Comparison of ENCODE assay signal across 24 cellular contexts in the genomic region with DNA sequence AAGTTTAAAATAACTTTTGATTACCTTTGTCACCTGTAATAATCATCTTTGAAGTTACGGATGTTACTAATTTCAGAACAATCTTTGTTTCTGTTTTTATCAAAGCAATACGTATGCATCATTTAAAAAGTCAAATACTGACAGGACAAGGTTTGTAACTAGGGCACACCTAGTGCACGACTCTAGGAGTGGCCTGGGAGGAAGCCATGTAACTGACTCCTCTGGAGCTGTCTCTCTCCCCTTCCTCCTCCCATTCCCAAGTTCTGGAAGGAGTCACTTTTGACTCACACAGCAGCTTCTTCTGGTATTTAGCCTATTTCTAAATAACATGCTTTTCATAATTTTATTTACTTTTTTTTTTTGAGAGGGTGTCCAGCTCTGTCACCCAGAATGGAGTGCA. TPM values are rescaled to one million over a fixed set of nuclear protein-coding genes. Genes with fewer than 3 reads are reported as not detected.
DNase-seq lines count a peak whose midpoint lies in the region; FAIRE-seq and TF ChIP-seq lines count a peak whose summit lies in the region.
"Had no signal": no experiment of that assay in that cellular context is flagged by ENCODE, and none has a peak within 500 bp of the region (broad histone marks: within the 10 kb centered on the region; RNA-seq: fewer than 3 reads in every experiment).

No MANE protein-coding gene starts in this region.

- peaks cover 0 to 38% of the 10 kb centered on the region in 2 donors for H3K36me3 ChIP-seq in adrenal gland (replicated peaks in 1 of 2)
- peaks cover 12 to 60% of the 10 kb centered on the region in 2 donors for H3K36me3 ChIP-seq in ascending aorta

- FAIRE-seq in GM19239 (lab: Jason Lieb, UNC) = peak; percentile 33
- FAIRE-seq: endothelial cell of umbilical vein had no signal

- 31 to 51% (median 44%) methylated on average over 3 of the region's 3 CpGs for WGBS in adrenal gland, 4 donors

- H3K9me3 ChIP-seq in adrenal gland (replicated peaks in 1 of 3) (no peaks in the 10 kb centered on the region), ascending aorta (no peaks in the 10 kb centered on the region)
- H3K9me3 ChIP-seq: SJSA1 had no signal

- no peak overlapping the region for H3K4me3 ChIP-seq in AG09309 (ENCODE audit: control insufficient read depth, low read depth, low read length)
- H3K4me3 ChIP-seq in adrenal gland = no peak overlapping the region
- H3K4me3 ChIP-seq in fibroblast of villous mesenchyme (ENCODE audit: low read depth, low read length) = no peak overlapping the region
- no peak overlapping the region for H3K4me3 ChIP-seq in ascending aorta
- H3K4me3 ChIP-seq: dorsolateral prefrontal cortex, hepatocyte, SJSA1 had no signal

- TF ChIP-seq CTCF in AG09309 (IDR thresholded peaks at IDR 0.05; ENCODE audit: control insufficient read depth, insufficient read depth, low read depth, low read length, missing control alignments) (no peak), adrenal gland (IDR thresholded peaks at IDR 0.05) (no peak), fibroblast of villous mesenchyme (IDR thresholded peaks at IDR 0.05; ENCODE audit: insufficient read depth, low read depth, low read length) (no peak), ascending aorta (IDR thresholded peaks at IDR 0.05) (no peak)

- DNase-seq in AG09309 (ENCODE audit: low read depth) (peak; percentile 23), GM19239 (ENCODE audit: insufficient read length, low spot score) (no peak), adrenal gland (peak in 4 of 7 donors; percentile 49 to 65 (median 60)), fibroblast of villous mesenchyme (ENCODE audit: low read depth) (peak; percentile 30), ascending aorta (ENCODE audit: low spot score in 2 of 2) (no peak), OCI-M2 (lab: John Stamatoyannopoulos, UW; ENCODE audit: unreplicated experiment) (no peak), activated gamma-delta T cell treated with Interleukin-2 at 50 U/mL for 16 hours (no peak)
- DNase-seq in activated naive CD4-positive, alpha-beta T cell treated with Interleukin-2 at 50 U/mL for 16 hours = no peak
- DNase-seq: activated CD4-positive, CD25-positive, alpha-beta regulatory T cell treated with anti-CD3 and anti-CD28 coated beads, Interleukin-2, amount 50 U/mL, for 72 hours; activated T-cell treated with anti-CD3 and anti-CD28 coated beads, Interleukin-2, amount 50 U/mL, for 48 hours; dorsolateral prefrontal cortex; foreskin melanocyte; KG1; naive thymus-derived CD4-positive, alpha-beta T cell; NCI-H1436 treated with DMSO at 0.1 percent for 48 hours; NCI-H524; NK-92 treated with Interleukin-12 subunit alpha and Interleukin-12 subunit beta, amount 100 ng/mL, for 24 hours; retina; substantia nigra; T-cell had no signal

- H3K27ac ChIP-seq in adrenal gland = peak overlapping the region in 3 of 5 donors; percentile 39 to 64 (median 58)
- no peak overlapping the region for H3K27ac ChIP-seq in ascending aorta
- H3K27ac ChIP-seq: C4-2B, dorsolateral prefrontal cortex, hepatocyte, SJSA1 had no signal

- intact Hi-C loops in adrenal gland (cut with DNase I) (no loop called here), ascending aorta (cut with DNase I) (no loop called here)

- TF ChIP-seq POLR2A in adrenal gland (IDR thresholded peaks at IDR 0.05) = no peak

- H3K27me3 ChIP-seq in adrenal gland (no peaks in the 10 kb centered on the region), ascending aorta (no peaks in the 10 kb centered on the region)
- H3K27me3 ChIP-seq: dorsolateral prefrontal cortex, hepatocyte, SJSA1 had no signal

- H3K4me1 ChIP-seq in adrenal gland (replicated peaks in 1 of 2) (peaks cover 0 to 14% of the 10 kb centered on the region in 2 donors), ascending aorta (no peaks in the 10 kb centered on the region)
- H3K4me1 ChIP-seq: SJSA1 had no signal

RNA-seq across cellular contexts. Expression of gene RAP1GAP, which starts 11.8 kb away (rescaled TPM):
- 100 to 1,000 TPM in 3 of 8 donors, 10 to 100 TPM in 5; 52.4 to 409 (median 90.0) TPM for total RNA-seq in adrenal gland
- polyA plus RNA-seq in adrenal gland = 100 to 1,000 TPM in 2 of 3 donors, 10 to 100 TPM in 1; 62.4 to 250 (median 105) TPM
- under 0.01 TPM in 1 of 2 replicates, not detected in the other for total RNA-seq in fibroblast of villous mesenchyme
- total RNA-seq in ascending aorta = 0.64 TPM
- polyA plus RNA-seq: naive thymus-derived CD4-positive, alpha-beta T cell had no signal

Comparison
In these comparisons a context has a peak if more than half of its experiments do, and no peak if none do; other contexts are left out.
1. DNase-seq: peak in AG09309 (single experiment), adrenal gland (4 of 7) and fibroblast of villous mesenchyme (single experiment); none in GM19239 (single experiment), ascending aorta (0 of 2), OCI-M2 (single experiment), activated naive CD4-positive, alpha-beta T cell treated with Interleukin-2 at 50 U/mL for 16 hours (single experiment) and activated gamma-delta T cell treated with Interleukin-2 at 50 U/mL for 16 hours (single experiment).
2. H3K27ac ChIP-seq: peak in adrenal gland (3 of 5); none in ascending aorta (0 of 2).
3. RNA of gene RAP1GAP, which starts 11.8 kb away (total RNA-seq): 52.4 to 409 TPM in adrenal gland; 0.64 TPM in ascending aorta (single experiment) and under 0.01 TPM in fibroblast of villous mesenchyme; every median in the first group is over 10 times any median in the second.